17 cellular contexts compared by ENCODE assay signal in the genomic region with DNA sequence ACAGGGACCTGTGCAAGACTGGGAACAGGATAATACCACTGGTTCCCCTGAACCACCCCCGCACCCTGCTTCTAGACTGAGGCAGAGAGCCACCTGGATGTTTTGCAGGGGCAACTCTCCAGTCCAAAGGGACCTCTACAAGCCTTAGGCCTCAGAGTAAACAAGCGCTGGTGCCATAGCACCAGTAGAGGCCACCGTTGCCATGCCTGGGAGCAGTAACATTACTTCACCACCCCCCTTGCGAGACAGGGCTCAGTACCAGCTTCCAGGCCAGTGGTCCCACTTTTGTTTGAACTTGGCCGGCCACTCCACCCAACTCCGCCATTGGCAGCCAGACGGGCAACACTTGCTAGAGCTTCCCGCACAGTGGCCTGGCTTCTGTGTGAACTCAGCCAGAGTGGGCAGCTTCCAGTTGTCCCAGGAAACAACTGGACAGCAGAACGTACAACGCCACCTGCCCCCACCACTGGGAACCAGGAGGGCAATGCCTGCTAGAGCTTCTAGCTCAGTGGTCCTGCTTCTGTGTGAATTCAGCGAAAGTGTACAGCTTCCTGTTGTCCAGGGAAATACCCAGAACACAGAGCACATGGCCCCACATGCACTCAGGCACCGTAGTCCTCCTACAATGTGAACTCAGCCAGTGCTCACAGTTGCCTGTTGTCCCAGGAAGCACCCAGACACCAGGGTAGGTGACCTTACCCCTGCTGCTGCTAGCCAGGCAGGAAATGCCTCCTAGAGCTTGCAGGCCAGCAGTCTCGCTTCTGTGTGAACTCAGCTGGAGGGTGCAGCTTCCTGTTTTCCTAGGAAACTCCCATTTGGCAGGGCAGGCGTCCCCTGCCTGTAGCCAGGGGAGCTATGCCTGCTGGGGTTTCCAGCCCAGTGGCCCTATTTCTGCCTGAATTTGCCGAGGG. TPM values are rescaled to one million over a fixed set of nuclear protein-coding genes. Genes with fewer than 3 reads are reported as not detected.
DNase-seq lines count a peak whose midpoint lies in the region; ATAC-seq and TF ChIP-seq lines count a peak whose summit lies in the region.
"Had no signal": no experiment of that assay in that cellular context is flagged by ENCODE, and none has a peak within 500 bp of the region (broad histone marks: within the 10 kb centered on the region; RNA-seq: fewer than 3 reads in every experiment).

No MANE protein-coding gene starts in this region.

- no peaks in the 10 kb centered on the region for H3K36me3 ChIP-seq in heart right ventricle
- H3K36me3 ChIP-seq in right atrium auricular region = no peaks in the 10 kb centered on the region
- no peaks in the 10 kb centered on the region for H3K36me3 ChIP-seq in brain microvascular endothelial cell (replicated peaks)
- H3K36me3 ChIP-seq: lower lobe of right lung, stomach had no signal

- H3K36me3 Mint-ChIP-seq in activated CD4-positive, alpha-beta T cell treated with anti-CD3 and anti-CD28 coated beads for 36 hours (ENCODE audit: low read depth) = no peaks in the 10 kb centered on the region
- H3K36me3 Mint-ChIP-seq: activated naive CD4-positive, alpha-beta T cell treated with anti-CD3 and anti-CD28 coated beads, Interleukin-2, amount 50 U/mL, for 72 hours had no signal

- H3K27me3 ChIP-seq in heart right ventricle (peaks cover 0 to 17% (median 0%) of the 10 kb centered on the region in 7 donors), right atrium auricular region (no peaks in the 10 kb centered on the region), brain microvascular endothelial cell (replicated peaks) (no peaks in the 10 kb centered on the region)
- H3K27me3 ChIP-seq: stomach had no signal

- no peaks in the 10 kb centered on the region for H3K9me3 Mint-ChIP-seq in activated CD4-positive, alpha-beta T cell treated with anti-CD3 and anti-CD28 coated beads for 36 hours (ENCODE audit: low read depth)
- H3K9me3 Mint-ChIP-seq: activated naive CD4-positive, alpha-beta T cell treated with anti-CD3 and anti-CD28 coated beads, Interleukin-2, amount 50 U/mL, for 72 hours had no signal

- ATAC-seq in heart right ventricle (peak; percentile 38 to 86 (median 72)), HG03196 (IDR thresholded peaks at IDR 0.05; ENCODE audit: unreplicated experiment) (no peak)
- ATAC-seq in activated CD4-positive, alpha-beta T cell treated with anti-CD3 and anti-CD28 coated beads for 36 hours = no peak
- ATAC-seq: activated naive CD4-positive, alpha-beta T cell treated with anti-CD3 and anti-CD28 coated beads, Interleukin-2, amount 50 U/mL, for 72 hours had no signal

- H3K27ac Mint-ChIP-seq in activated CD4-positive, alpha-beta T cell treated with anti-CD3 and anti-CD28 coated beads for 36 hours = no peak overlapping the region
- H3K27ac Mint-ChIP-seq: activated naive CD4-positive, alpha-beta T cell treated with anti-CD3 and anti-CD28 coated beads, Interleukin-2, amount 50 U/mL, for 72 hours had no signal

- CTCF ChIA-PET in activated CD4-positive, alpha-beta T cell treated with anti-CD3 and anti-CD28 coated beads for 36 hours (lab: Charles Lee) = no interaction called here

- H3K27ac ChIP-seq in heart right ventricle = peak overlapping the region in 5 of 10 donors; percentile 24 to 63 (median 47)
- no peak overlapping the region for H3K27ac ChIP-seq in right atrium auricular region
- no peak overlapping the region for H3K27ac ChIP-seq in brain microvascular endothelial cell
- H3K27ac ChIP-seq: lower lobe of right lung, stomach had no signal

- intact Hi-C loops in heart right ventricle (cut with DNase I) = loop anchor here in 3 of 10 donors (2.0 to 10.0 kb wide), 4 partner anchors 65 to 185 kb away; a partner anchor contains a TSS
- intact Hi-C loops in activated CD4-positive, alpha-beta T cell treated with anti-CD3 and anti-CD28 coated beads for 36 hours (cut with DNase I, micrococcal nuclease) = no loop called here

- peak; percentile 20 to 37 for DNase-seq in heart right ventricle
- DNase-seq in right atrium auricular region (ENCODE audit: low spot score) = no peak
- DNase-seq in dermis microvascular lymphatic vessel endothelial cell (ENCODE audit: low read depth in 2 of 2) = peak; percentile 79 to 90
- peak; percentile 38 for DNase-seq in kidney tubule cell (ENCODE audit: low spot score)
- DNase-seq in NCI-H345 (lab: John Stamatoyannopoulos, UW) = no peak
- DNase-seq in activated CD4-positive, alpha-beta T cell treated with anti-CD3 and anti-CD28 coated beads for 36 hours = no peak
- DNase-seq in brain microvascular endothelial cell = no peak
- DNase-seq: activated CD4-positive, CD25-positive, alpha-beta regulatory T cell; activated CD8-positive, alpha-beta memory T cell treated with anti-CD3 and anti-CD28 coated beads, Interleukin-2, amount 50 U/mL, for 48 hours; lower lobe of right lung; NCI-H1092; NCI-H226; stomach had no signal

- in situ Hi-C loops in brain microvascular endothelial cell (cut with HindIII; ENCODE audit: low pct_ligation_motif_present, low sequenced_read_pairs) = no loop called here

- peak in 1 of 9 donors; percentile 9 for TF ChIP-seq CTCF in heart right ventricle (IDR thresholded peaks at IDR 0.05)
- TF ChIP-seq CTCF in right atrium auricular region (IDR thresholded peaks at IDR 0.05) = no peak
- TF ChIP-seq CTCF in brain microvascular endothelial cell (IDR thresholded peaks at IDR 0.05; ENCODE audit: low read depth, low read length, missing control alignments) = no peak

- H3K9me3 ChIP-seq in heart right ventricle (no peaks in the 10 kb centered on the region), right atrium auricular region (no peaks in the 10 kb centered on the region)
- H3K9me3 ChIP-seq: lower lobe of right lung, stomach had no signal

- no peaks in the 10 kb centered on the region for H3K4me1 Mint-ChIP-seq in activated CD4-positive, alpha-beta T cell treated with anti-CD3 and anti-CD28 coated beads for 36 hours

- peaks cover 0 to 14% (median 4%) of the 10 kb centered on the region in 9 donors for H3K4me1 ChIP-seq in heart right ventricle
- H3K4me1 ChIP-seq in right atrium auricular region = peaks cover 0 to 5% of the 10 kb centered on the region in 2 donors
- H3K4me1 ChIP-seq: lower lobe of right lung, stomach had no signal

- H3K4me3 Mint-ChIP-seq in activated CD4-positive, alpha-beta T cell treated with anti-CD3 and anti-CD28 coated beads for 36 hours = no peak overlapping the region

- H3K27me3 Mint-ChIP-seq in activated CD4-positive, alpha-beta T cell treated with anti-CD3 and anti-CD28 coated beads for 36 hours = peaks cover 6% of the 10 kb centered on the region

- POLR2A ChIA-PET in activated CD4-positive, alpha-beta T cell treated with anti-CD3 and anti-CD28 coated beads for 36 hours (lab: Charles Lee) = no interaction called here

- 71 to 78% methylated on average over 15 of the region's 15 CpGs for WGBS in heart right ventricle, 2 donors

- H3K4me3 ChIP-seq in heart right ventricle (no peak overlapping the region), right atrium auricular region (no peak overlapping the region), brain microvascular endothelial cell (ENCODE audit: low read depth, low read length) (no peak overlapping the region)
- H3K4me3 ChIP-seq: lower lobe of right lung, smooth muscle cell, stomach had no signal

RNA-seq across cellular contexts. Expression of a gene that starts 39.9 kb away (rescaled TPM):
- total RNA-seq in heart right ventricle (1 to 10 TPM in 3 of 10 donors, under 1 TPM in 7; 0.15 to 1.8 (median 0.67) TPM), right atrium auricular region (under 1 TPM; 0.51 to 0.56 TPM), dermis microvascular lymphatic vessel endothelial cell (0.13 and 0.25 TPM in 2 replicates)
- polyA plus RNA-seq in heart right ventricle = under 1 TPM; 0.16 to 0.29 TPM
- under 1 TPM in 1 of 2 experiments, not detected in 1; 0.02 TPM for total RNA-seq in activated CD4-positive, alpha-beta T cell treated with anti-CD3 and anti-CD28 coated beads for 36 hours
- total RNA-seq: activated naive CD4-positive, alpha-beta T cell treated with anti-CD3 and anti-CD28 coated beads, Interleukin-2, amount 50 U/mL, for 72 hours; OCI-LY7 had no signal

Comparison
In these comparisons a context has a peak if more than half of its experiments do, and no peak if none do; other contexts are left out.
1. DNase-seq: peak in heart right ventricle (2 of 2), dermis microvascular lymphatic vessel endothelial cell (2 of 2) and kidney tubule cell (single experiment); none in right atrium auricular region (single experiment), NCI-H345 (single experiment), activated CD4-positive, alpha-beta T cell treated with anti-CD3 and anti-CD28 coated beads for 36 hours (single experiment) and brain microvascular endothelial cell (single experiment).
2. ATAC-seq: peak in heart right ventricle (8 of 8); none in activated CD4-positive, alpha-beta T cell treated with anti-CD3 and anti-CD28 coated beads for 36 hours (single experiment) and HG03196 (single experiment).